ENCODE assay signal across 8 cellular contexts in the genomic region with DNA sequence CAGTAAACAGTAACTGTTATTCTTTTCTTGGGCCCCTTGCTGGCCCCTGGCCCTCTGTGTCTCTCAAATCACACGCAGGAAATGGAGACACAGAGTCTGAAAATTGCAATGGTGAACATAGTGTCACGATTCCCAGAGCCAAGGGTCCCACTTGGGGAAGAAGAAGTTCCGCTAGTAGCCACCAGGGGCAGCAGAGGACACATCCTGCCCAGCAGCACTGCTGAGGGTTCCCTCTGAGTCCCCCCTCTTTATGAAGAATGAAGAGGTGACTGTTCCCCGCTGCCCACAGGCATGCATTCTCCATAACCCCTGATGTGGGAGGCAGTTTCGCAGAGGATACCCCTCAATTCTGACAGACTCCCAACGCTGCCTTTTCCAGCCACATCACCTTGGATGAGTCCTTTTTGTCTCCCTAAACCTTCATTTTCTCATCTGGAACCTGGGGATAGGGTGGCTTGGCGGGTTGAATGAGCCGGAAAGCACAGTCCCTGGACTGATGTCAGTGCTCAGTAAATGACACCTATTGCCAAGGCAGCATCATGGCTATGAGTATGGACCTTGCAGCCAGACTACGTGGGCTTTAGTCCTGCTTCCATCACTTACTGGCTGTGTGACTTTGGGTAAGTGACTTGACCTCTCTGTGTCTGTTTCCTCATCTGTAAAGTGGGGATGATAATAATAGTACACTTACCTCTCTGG.
A peak's percentile ranks its signal among the peaks of the same experiment; 100 is the strongest.
DNase-seq lines count a peak whose midpoint lies in the region; FAIRE-seq and TF ChIP-seq lines count a peak whose summit lies in the region.

No MANE protein-coding gene starts in this region.

- no peak for TF ChIP-seq EP300 in sigmoid colon (IDR thresholded peaks at IDR 0.05)

- no peak for TF ChIP-seq POLR2A in sigmoid colon (IDR thresholded peaks at IDR 0.05)

- H3K27me3 ChIP-seq in cardiac muscle cell (no peaks in the 10 kb centered on the region), sigmoid colon (no peaks in the 10 kb centered on the region)

- 45 to 48% methylated on average over 9 of the region's 9 CpGs for WGBS in sigmoid colon, 2 donors

- H3K9me3 ChIP-seq in cardiac muscle cell (ENCODE audit: low read depth) (no peaks in the 10 kb centered on the region), sigmoid colon (no peaks in the 10 kb centered on the region)

- TF ChIP-seq CTCF in cardiac muscle cell (IDR thresholded peaks at IDR 0.05; ENCODE audit: low read depth, low read length) (peak; percentile 94), sigmoid colon (IDR thresholded peaks at IDR 0.05) (peak; percentile 23 to 90 (median 61))

- H3K4me3 ChIP-seq in cardiac muscle cell (no peak overlapping the region), sigmoid colon (no peak overlapping the region)

- H3K36me3 ChIP-seq in cardiac muscle cell = no peaks in the 10 kb centered on the region
- H3K36me3 ChIP-seq in sigmoid colon = no peaks in the 10 kb centered on the region

- DNase-seq in AG08395 (ENCODE audit: low spot score) (peak; percentile 71), GM18507 (ENCODE audit: extremely low spot score, insufficient read length, low read depth) (no peak), NCI-H69 (lab: John Stamatoyannopoulos, UW) (peak; percentile 49), activated T-helper 1 cell treated with Interleukin-2 at 50 U/mL for 16 hours (ENCODE audit: low read depth) (peak; percentile 3), cardiac muscle cell (ENCODE audit: low read depth in 1 of 2, low spot score in 1 of 2) (peak; percentile 47 to 71), sigmoid colon (no peak), NCI-H226 (no peak)
- DNase-seq in central memory CD4-positive, alpha-beta T cell = no peak

- intact Hi-C loops in sigmoid colon (cut with DNase I) = no loop called here

- H3K4me1 ChIP-seq in cardiac muscle cell (ENCODE audit: low read depth) (no peaks in the 10 kb centered on the region), sigmoid colon (no peaks in the 10 kb centered on the region)

- H3K27ac ChIP-seq in cardiac muscle cell (no peak overlapping the region), sigmoid colon (no peak overlapping the region)

- peak; percentile 62 for FAIRE-seq in GM18507 (lab: Jason Lieb, UNC)

Comparison
In these comparisons a context has a peak if more than half of its experiments do, and no peak if none do; other contexts are left out.
1. DNase-seq: peak in AG08395 (single experiment), NCI-H69 (single experiment), activated T-helper 1 cell treated with Interleukin-2 at 50 U/mL for 16 hours (single experiment) and cardiac muscle cell (2 of 2); none in GM18507 (single experiment), sigmoid colon (single experiment), central memory CD4-positive, alpha-beta T cell (single experiment) and NCI-H226 (single experiment).